ENCODE assay signal across 30 cellular contexts in genomic region chr16:80231118-80231515, GRCh38.
DNase-seq lines count a peak whose midpoint lies in the region; ATAC-seq, FAIRE-seq and TF ChIP-seq lines count a peak whose summit lies in the region.
"Had no signal": no experiment of that assay in that cellular context is flagged by ENCODE, and none has a peak within 500 bp of the region (broad histone marks: within the 10 kb centered on the region; RNA-seq: fewer than 3 reads in every experiment).

No MANE protein-coding gene starts in this region.

- peaks cover 11% of the 10 kb centered on the region for H3K4me1 ChIP-seq in foreskin keratinocyte
- H3K4me1 ChIP-seq: neural progenitor cell, psoas muscle, spleen, upper lobe of left lung had no signal

- TF ChIP-seq CTCF in bronchial epithelial cell (IDR thresholded peaks at IDR 0.05; ENCODE audit: insufficient read depth, low read length, severe bottlenecking) (no peak), foreskin keratinocyte (conservative IDR thresholded peaks at IDR 0.05) (no peak), GM13977 (IDR thresholded peaks at IDR 0.05; ENCODE audit: extremely low read depth, insufficient read depth, missing control alignments) (no peak)

- DNase-seq in activated T-cell treated with anti-CD3 and anti-CD28 coated beads, Interleukin-2, amount 50 U/mL, for 72 hours = no peak
- no peak for DNase-seq in activated T-cell treated with anti-CD3 and anti-CD28 coated beads, Interleukin-2, amount 50 U/mL, for 4 hours
- DNase-seq in bronchial epithelial cell (ENCODE audit: low read depth) (peak; percentile 72), foreskin keratinocyte (peak; percentile 44 to 70), NCI-H1436 (lab: John Stamatoyannopoulos, UW) (no peak), UCSD-AML1 (lab: John Stamatoyannopoulos, UW; ENCODE audit: unreplicated experiment) (no peak), GM13977 (ENCODE audit: low spot score) (no peak)
- DNase-seq: 8988T; activated CD4-positive, alpha-beta T cell treated with anti-CD3 and anti-CD28 coated beads, Interleukin-2, amount 50 U/mL, for 1 hour; activated CD8-positive, alpha-beta memory T cell treated with anti-CD3 and anti-CD28 coated beads, Interleukin-2, amount 50 U/mL, for 48 hours; activated gamma-delta T cell treated with Interleukin-2 at 50 U/mL for 16 hours; C1 segment of cervical spinal cord; central memory CD4-positive, alpha-beta T cell; mucosa of descending colon; MV-4-11; NCI-H187 treated with DMSO at 0.1 percent for 48 hours; NCI-H2227 treated with DMSO at 0.1 percent for 48 hours; NCI-H82; PC-9; psoas muscle; spleen; stimulated activated CD4-positive, alpha-beta T cell treated with anti-CD3 and anti-CD28 coated beads, Interleukin-4, amount 100 ng/mL, for 4 hours; stomach; T-helper 17 cell; upper lobe of left lung had no signal

- peaks cover 0 to 4% of the 10 kb centered on the region in 2 donors for H3K36me3 Mint-ChIP-seq in activated T-cell treated with anti-CD3 and anti-CD28 coated beads, Interleukin-2, amount 50 U/mL, for 72 hours (ENCODE audit: insufficient read depth in 2 of 2)
- H3K36me3 Mint-ChIP-seq in activated T-cell treated with anti-CD3 and anti-CD28 coated beads, Interleukin-2, amount 50 U/mL, for 4 hours (ENCODE audit: insufficient read depth) = no peaks in the 10 kb centered on the region
- H3K36me3 Mint-ChIP-seq: neural progenitor cell had no signal

- in situ Hi-C loops in GM13977 (cut with MboI; ENCODE audit: low pct_unique_long_range_greater_than_20kb, low sequenced_read_pairs, unreplicated experiment) = no loop called here

- H3K4me3 ChIP-seq in bronchial epithelial cell (ENCODE audit: low read depth, low read length) = no peak overlapping the region
- H3K4me3 ChIP-seq: hepatocyte, mucosa of descending colon, neural progenitor cell, PC-9, psoas muscle, spleen, stomach, upper lobe of left lung had no signal

- H3K36me3 ChIP-seq in bronchial epithelial cell (ENCODE audit: control insufficient read depth, insufficient read depth, low read length) = no peaks in the 10 kb centered on the region
- H3K36me3 ChIP-seq: neural progenitor cell, spleen, stomach, upper lobe of left lung had no signal

- H3K27me3 Mint-ChIP-seq in activated T-cell treated with anti-CD3 and anti-CD28 coated beads, Interleukin-2, amount 50 U/mL, for 72 hours (ENCODE audit: low read depth) = peaks cover 11% of the 10 kb centered on the region
- no peaks in the 10 kb centered on the region for H3K27me3 Mint-ChIP-seq in activated T-cell treated with anti-CD3 and anti-CD28 coated beads, Interleukin-2, amount 50 U/mL, for 4 hours (ENCODE audit: low read depth)

- H3K27ac Mint-ChIP-seq in activated T-cell treated with anti-CD3 and anti-CD28 coated beads, Interleukin-2, amount 50 U/mL, for 72 hours = peak overlapping the region; percentile 30
- H3K27ac Mint-ChIP-seq: neural progenitor cell, T-helper 17 cell had no signal

- peaks cover 6 to 9% of the 10 kb centered on the region in 2 donors for H3K9me3 Mint-ChIP-seq in activated T-cell treated with anti-CD3 and anti-CD28 coated beads, Interleukin-2, amount 50 U/mL, for 72 hours
- H3K9me3 Mint-ChIP-seq in activated T-cell treated with anti-CD3 and anti-CD28 coated beads, Interleukin-2, amount 50 U/mL, for 4 hours = peaks cover 8% of the 10 kb centered on the region

- peak overlapping the region; percentile 21 for H3K27ac ChIP-seq in foreskin keratinocyte
- H3K27ac ChIP-seq: hepatocyte, HL-60, neural progenitor cell, PC-9, psoas muscle, spleen, stomach, upper lobe of left lung had no signal

- peak overlapping the region; percentile 9 to 27 for H3K4me3 Mint-ChIP-seq in activated T-cell treated with anti-CD3 and anti-CD28 coated beads, Interleukin-2, amount 50 U/mL, for 72 hours
- no peak overlapping the region for H3K4me3 Mint-ChIP-seq in activated T-cell treated with anti-CD3 and anti-CD28 coated beads, Interleukin-2, amount 50 U/mL, for 4 hours
- H3K4me3 Mint-ChIP-seq: neural progenitor cell, T-helper 17 cell had no signal

- peaks cover 16% of the 10 kb centered on the region for H3K4me1 Mint-ChIP-seq in activated T-cell treated with anti-CD3 and anti-CD28 coated beads, Interleukin-2, amount 50 U/mL, for 72 hours (ENCODE audit: low read depth)
- no peaks in the 10 kb centered on the region for H3K4me1 Mint-ChIP-seq in activated T-cell treated with anti-CD3 and anti-CD28 coated beads, Interleukin-2, amount 50 U/mL, for 4 hours (ENCODE audit: low read depth)
- H3K4me1 Mint-ChIP-seq: neural progenitor cell, T-helper 17 cell had no signal

- peak; percentile 60 for FAIRE-seq in bronchial epithelial cell (lab: Jason Lieb, UNC)
- FAIRE-seq: D721Med had no signal

- H3K27me3 ChIP-seq in bronchial epithelial cell (ENCODE audit: control insufficient read depth, insufficient read depth, low read length) (no peaks in the 10 kb centered on the region), foreskin keratinocyte (no peaks in the 10 kb centered on the region)
- H3K27me3 ChIP-seq: hepatocyte, neural progenitor cell, spleen, stomach, upper lobe of left lung had no signal

- ATAC-seq in activated T-cell treated with anti-CD3 and anti-CD28 coated beads, Interleukin-2, amount 50 U/mL, for 72 hours (replicated peaks in 1 of 2) = no peak
- no peak for ATAC-seq in activated T-cell treated with anti-CD3 and anti-CD28 coated beads, Interleukin-2, amount 50 U/mL, for 4 hours
- ATAC-seq in foreskin keratinocyte (peak; percentile 31), HG02571 (IDR thresholded peaks at IDR 0.05; ENCODE audit: unreplicated experiment) (no peak)
- ATAC-seq: psoas muscle, T-helper 17 cell had no signal

Comparison
In these comparisons a context has a peak if more than half of its experiments do, and no peak if none do; other contexts are left out.
1. DNase-seq: peak in bronchial epithelial cell (single experiment) and foreskin keratinocyte (2 of 2); none in activated T-cell treated with anti-CD3 and anti-CD28 coated beads, Interleukin-2, amount 50 U/mL, for 72 hours (0 of 2), activated T-cell treated with anti-CD3 and anti-CD28 coated beads, Interleukin-2, amount 50 U/mL, for 4 hours (single experiment), NCI-H1436 (single experiment), UCSD-AML1 (single experiment) and GM13977 (single experiment).